18 cellular contexts compared by ENCODE assay signal in the genomic region with DNA sequence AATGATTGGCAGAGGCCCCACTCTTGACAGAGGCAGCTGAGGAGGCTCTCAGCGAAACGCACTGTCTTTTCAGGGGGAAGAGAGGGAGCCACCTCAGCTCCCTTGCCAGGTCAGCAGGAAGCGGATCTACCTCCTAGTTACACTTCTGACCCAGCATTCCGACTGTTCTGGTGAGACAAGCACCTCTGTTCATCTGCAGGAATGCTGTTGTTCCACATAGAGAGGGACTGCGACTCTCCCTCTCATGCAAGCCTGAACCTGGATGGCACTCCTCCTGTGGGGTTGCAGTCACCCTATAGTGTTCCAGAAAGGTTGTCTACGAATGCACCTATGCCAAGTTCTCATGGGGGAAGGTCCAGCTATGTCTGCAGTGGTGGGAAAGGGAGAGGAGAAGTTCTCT. TPM values are rescaled to one million over a fixed set of nuclear protein-coding genes. Genes with fewer than 3 reads are reported as not detected.
A peak's percentile ranks its signal among the peaks of the same experiment; 100 is the strongest.
DNase-seq lines count a peak whose midpoint lies in the region; ATAC-seq and TF ChIP-seq lines count a peak whose summit lies in the region.
"Had no signal": no experiment of that assay in that cellular context is flagged by ENCODE, and none has a peak within 500 bp of the region (broad histone marks: within the 10 kb centered on the region; RNA-seq: fewer than 3 reads in every experiment).

No MANE protein-coding gene starts in this region.

- WGBS in sigmoid colon, 2 donors, result 93 to 94% methylated on average over 6 of the region's 6 CpGs

- no peaks in the 10 kb centered on the region for H3K9me3 Mint-ChIP-seq in GM23338
- no peaks in the 10 kb centered on the region for H3K9me3 Mint-ChIP-seq in WTC11
- peaks cover 2% of the 10 kb centered on the region for H3K9me3 Mint-ChIP-seq in stimulated activated effector memory CD8-positive, alpha-beta T cell treated with anti-CD3 and anti-CD28 coated beads, Interleukin-12 subunit alpha, Interleukin-12 subunit beta, amount 100 ng/mL, for 72 hours
- H3K9me3 Mint-ChIP-seq: CD4-positive, CD25-positive, alpha-beta regulatory T cell had no signal

- H3K27me3 Mint-ChIP-seq in GM23338 (ENCODE audit: insufficient read depth, low read depth, poor library complexity) (peaks cover 1% of the 10 kb centered on the region), WTC11 (ENCODE audit: low read depth) (no peaks in the 10 kb centered on the region)

- no peaks in the 10 kb centered on the region for H3K9me3 ChIP-seq in sigmoid colon
- H3K9me3 ChIP-seq: Caco-2, HAP-1, SJSA1 had no signal

- H4K20me1 ChIP-seq in GM23338 (replicated peaks; ENCODE audit: insufficient read depth), result no peaks in the 10 kb centered on the region

- CTCF ChIA-PET in WTC11 (lab: Charles Lee), result interaction anchor here (2.2 kb wide), 1 partner anchor 9 kb away, joined by 7 read pairs; no protein-coding TSS in a partner anchor

- intact Hi-C loops in sigmoid colon (cut with DNase I), result no loop called here

- H3K36me3 Mint-ChIP-seq in GM23338 (ENCODE audit: low read depth) (no peaks in the 10 kb centered on the region; the same call in 2 of the 3 replicates), WTC11 (no peaks in the 10 kb centered on the region)
- no peaks in the 10 kb centered on the region for H3K36me3 Mint-ChIP-seq in stimulated activated effector memory CD8-positive, alpha-beta T cell treated with anti-CD3 and anti-CD28 coated beads, Interleukin-12 subunit alpha, Interleukin-12 subunit beta, amount 100 ng/mL, for 72 hours
- H3K36me3 Mint-ChIP-seq: CD4-positive, CD25-positive, alpha-beta regulatory T cell had no signal

- no peak overlapping the region for H3K27ac Mint-ChIP-seq in GM23338
- no peak overlapping the region for H3K27ac Mint-ChIP-seq in WTC11
- H3K27ac Mint-ChIP-seq in stimulated activated effector memory CD8-positive, alpha-beta T cell treated with anti-CD3 and anti-CD28 coated beads, Interleukin-12 subunit alpha, Interleukin-12 subunit beta, amount 100 ng/mL, for 72 hours, result peak overlapping the region; percentile 43
- H3K27ac Mint-ChIP-seq: CD4-positive, CD25-positive, alpha-beta regulatory T cell had no signal

- no peak for DNase-seq in GM23338 (ENCODE audit: low spot score)
- no peak for DNase-seq in WTC11 (ENCODE audit: low spot score)
- DNase-seq in foreskin keratinocyte, result peak; percentile 68 to 85
- no peak for DNase-seq in stimulated activated effector memory CD8-positive, alpha-beta T cell treated with anti-CD3 and anti-CD28 coated beads, Interleukin-12 subunit alpha, Interleukin-12 subunit beta, amount 100 ng/mL, for 72 hours (ENCODE audit: low spot score in 2 of 2)
- no peak for DNase-seq in sigmoid colon
- DNase-seq: Caco-2; CD4-positive, CD25-positive, alpha-beta regulatory T cell; DMS153; NCI-H1436 treated with DMSO at 0.1 percent for 48 hours; NCI-H2081; NCI-H774 had no signal

- H3F3A ChIP-seq in GM23338 (replicated peaks; ENCODE audit: low read depth), result no peaks in the 10 kb centered on the region

- no peak overlapping the region for H3K4me2 ChIP-seq in GM23338
- H3K4me2 ChIP-seq: PC-9 had no signal

- 0 out of 2 replicates have a peak, but pooled peaks cover 3% of the 10 kb centered on the region for H3K9me2 ChIP-seq in GM23338 (ENCODE audit: insufficient read depth)

- H3K27me3 ChIP-seq in GM23338 (ENCODE audit: insufficient read depth), result no peaks in the 10 kb centered on the region
- no peaks in the 10 kb centered on the region for H3K27me3 ChIP-seq in foreskin keratinocyte
- H3K27me3 ChIP-seq in sigmoid colon, result no peaks in the 10 kb centered on the region
- H3K27me3 ChIP-seq: SJSA1 had no signal

- H3K4me3 ChIP-seq in GM23338 (no peak overlapping the region), sigmoid colon (no peak overlapping the region)
- H3K4me3 ChIP-seq: HAP-1, K562, PC-9, SJSA1 had no signal

- H3K4me1 Mint-ChIP-seq in GM23338 (peaks cover 4% of the 10 kb centered on the region; the same call in 2 of the 3 replicates), WTC11 (peaks cover 13% of the 10 kb centered on the region)
- peaks cover 16% of the 10 kb centered on the region for H3K4me1 Mint-ChIP-seq in stimulated activated effector memory CD8-positive, alpha-beta T cell treated with anti-CD3 and anti-CD28 coated beads, Interleukin-12 subunit alpha, Interleukin-12 subunit beta, amount 100 ng/mL, for 72 hours

- TF ChIP-seq CTCF in GM23338 (conservative IDR thresholded peaks at IDR 0.05; ENCODE audit: low read depth in 2 of 2) (no peak), WTC11 (IDR thresholded peaks at IDR 0.05) (no peak), foreskin keratinocyte (conservative IDR thresholded peaks at IDR 0.05) (peak; percentile 4), sigmoid colon (IDR thresholded peaks at IDR 0.05) (no peak)

- peak overlapping the region; percentile 94 for H2AFZ ChIP-seq in GM23338

- H3K79me2 ChIP-seq in GM23338 (replicated peaks; ENCODE audit: insufficient read depth), result no peaks in the 10 kb centered on the region

- no peaks in the 10 kb centered on the region; the same call in 1 of the 2 replicates for H3K4me1 ChIP-seq in GM23338 (ENCODE audit: insufficient read depth)
- H3K4me1 ChIP-seq in foreskin keratinocyte, result peaks cover 14% of the 10 kb centered on the region
- no peaks in the 10 kb centered on the region for H3K4me1 ChIP-seq in sigmoid colon
- H3K4me1 ChIP-seq: Caco-2 had no signal

- H3K27ac ChIP-seq in GM23338 (ENCODE audit: low read depth) (no peak overlapping the region), foreskin keratinocyte (no peak overlapping the region), sigmoid colon (no peak overlapping the region)
- H3K27ac ChIP-seq: HL-60, PC-9, SJSA1 had no signal

- no peak for TF ChIP-seq EP300 in sigmoid colon (IDR thresholded peaks at IDR 0.05)

- H3K4me3 Mint-ChIP-seq in GM23338, result no peak overlapping the region
- no peak overlapping the region for H3K4me3 Mint-ChIP-seq in WTC11
- no peak overlapping the region for H3K4me3 Mint-ChIP-seq in stimulated activated effector memory CD8-positive, alpha-beta T cell treated with anti-CD3 and anti-CD28 coated beads, Interleukin-12 subunit alpha, Interleukin-12 subunit beta, amount 100 ng/mL, for 72 hours
- H3K4me3 Mint-ChIP-seq: CD4-positive, CD25-positive, alpha-beta regulatory T cell had no signal

- POLR2A ChIA-PET in WTC11 (lab: Charles Lee), result no interaction called here

- TF ChIP-seq POLR2A in sigmoid colon (IDR thresholded peaks at IDR 0.05), result no peak

- H3K36me3 ChIP-seq in GM23338 (ENCODE audit: insufficient read depth), result no peaks in the 10 kb centered on the region
- H3K36me3 ChIP-seq in sigmoid colon, result no peaks in the 10 kb centered on the region
- H3K36me3 ChIP-seq: HAP-1, SJSA1 had no signal

- peak; percentile 41; the same call in 2 of the 3 replicates for ATAC-seq in GM23338
- ATAC-seq in WTC11, result peak; percentile 43
- peak; percentile 50 for ATAC-seq in foreskin keratinocyte
- no peak for ATAC-seq in stimulated activated effector memory CD8-positive, alpha-beta T cell treated with anti-CD3 and anti-CD28 coated beads, Interleukin-12 subunit alpha, Interleukin-12 subunit beta, amount 100 ng/mL, for 72 hours
- ATAC-seq in GM21360 (IDR thresholded peaks at IDR 0.05; ENCODE audit: unreplicated experiment), result no peak
- no peak for ATAC-seq in GM18907 (IDR thresholded peaks at IDR 0.05; ENCODE audit: unreplicated experiment)

TF ChIP-seq in GM23338, 12 proteins besides CTCF, POLR2A, EP300 and RAD21 (continues in another document):
- TF ChIP-seq EZH2 (IDR thresholded peaks at IDR 0.05; ENCODE audit: low read depth, unreplicated experiment) (no peak), POLR2AphosphoS5 (IDR thresholded peaks at IDR 0.05; ENCODE audit: low read depth) (no peak), STAT1 (IDR thresholded peaks at IDR 0.05; ENCODE audit: unreplicated experiment) (no peak)

TF ChIP-seq in WTC11, 78 proteins besides CTCF, POLR2A, EP300 and RAD21:
- TF ChIP-seq MLX (CRISPR knock-in tag; IDR thresholded peaks at IDR 0.05), result no peak
- no peak for TF ChIP-seq ATF2 (CRISPR knock-in tag; IDR thresholded peaks at IDR 0.05; ENCODE audit: borderline replicate concordance, low read depth)

RNA-seq across cellular contexts. Expression of gene AEBP2, which starts 37.1 kb away (rescaled TPM):
- total RNA-seq in GM23338 (2014; rRNA removed; shearing (Covaris generic)), result 48.1 and 48.9 TPM in 2 replicates
- polyA plus RNA-seq in GM23338 (2016; fragmentation: Nextera tagmentation; extraction: Ambion mirVana) (37.1 and 39.3 TPM in 2 replicates), foreskin keratinocyte (7.0 and 8.6 TPM in 2 replicates), sigmoid colon (10 to 100 TPM in 2 of 3 donors, 1 to 10 TPM in 1; 7.8 to 11.4 (median 10.2) TPM)
- total RNA-seq in WTC11 (2021) (61.9 to 69.9 TPM (median 65.9 TPM) in 3 replicates), foreskin keratinocyte (20.4 and 23.8 TPM in 2 replicates), sigmoid colon (10 to 100 TPM; 28.4 to 52.8 (median 42.8) TPM)

Comparison
In these comparisons a context has a peak if more than half of its experiments do, and no peak if none do; other contexts are left out.
1. ATAC-seq: peak in GM23338 (single experiment), WTC11 (single experiment) and foreskin keratinocyte (single experiment); none in stimulated activated effector memory CD8-positive, alpha-beta T cell treated with anti-CD3 and anti-CD28 coated beads, Interleukin-12 subunit alpha, Interleukin-12 subunit beta, amount 100 ng/mL, for 72 hours (single experiment), GM21360 (single experiment) and GM18907 (single experiment).
2. DNase-seq: peak in foreskin keratinocyte (2 of 2); none in GM23338 (single experiment), WTC11 (single experiment), stimulated activated effector memory CD8-positive, alpha-beta T cell treated with anti-CD3 and anti-CD28 coated beads, Interleukin-12 subunit alpha, Interleukin-12 subunit beta, amount 100 ng/mL, for 72 hours (0 of 2) and sigmoid colon (single experiment).